In the genomic region with DNA sequence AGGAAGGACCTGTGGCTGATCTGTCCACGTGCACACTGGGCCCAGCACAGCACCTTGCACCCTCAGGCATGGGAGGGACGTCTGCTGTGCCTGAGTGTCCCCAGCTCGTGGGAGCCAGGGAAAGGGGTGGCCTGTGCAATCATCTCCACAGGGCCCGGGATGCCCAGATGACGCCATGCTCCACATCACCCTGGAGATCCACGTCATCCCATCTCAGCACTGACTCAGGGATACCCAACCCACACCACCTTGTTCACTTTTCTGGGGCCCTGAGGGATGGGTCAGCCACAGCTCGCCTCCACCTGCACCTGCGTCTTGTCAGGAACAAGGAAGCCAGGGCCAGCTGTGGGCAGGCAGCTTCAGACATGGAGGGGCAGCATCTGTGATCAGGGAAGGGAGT, we compare ENCODE assay signal across 20 cellular contexts. TPM values are rescaled to one million over a fixed set of nuclear protein-coding genes. Genes with fewer than 3 reads are reported as not detected.
DNase-seq lines count a peak whose midpoint lies in the region; ATAC-seq, FAIRE-seq and TF ChIP-seq lines count a peak whose summit lies in the region.
"Had no signal": no experiment of that assay in that cellular context is flagged by ENCODE, and none has a peak within 500 bp of the region (broad histone marks: within the 10 kb centered on the region; RNA-seq: fewer than 3 reads in every experiment).

No MANE protein-coding gene starts in this region.

- POLR2A ChIA-PET in K562 (lab: Yijun Ruan, JAX): interaction anchor here (0.6 to 1.6 kb wide), 4 partner anchors 9 to 212 kb away, joined by 3 to 5 read pairs (median 4); no protein-coding TSS in a partner anchor

- no peaks in the 10 kb centered on the region for H3K27me3 ChIP-seq in BLaER1
- peaks cover 21 to 71% of the 10 kb centered on the region in 2 experiments; a peak in 3 of 5 replicates for H3K27me3 ChIP-seq in K562 (ENCODE audit: control insufficient read depth in 2 of 2, insufficient read depth in 2 of 2, low read length in 2 of 2)
- no peaks in the 10 kb centered on the region for H3K27me3 ChIP-seq in foreskin keratinocyte
- no peaks in the 10 kb centered on the region for H3K27me3 ChIP-seq in effector memory CD4-positive, alpha-beta T cell (replicated peaks; ENCODE audit: control insufficient read depth, insufficient read depth, low read length, poor library complexity, severe bottlenecking)
- H3K27me3 ChIP-seq: BE2C had no signal

- peaks cover 30% of the 10 kb centered on the region for H3K9me3 ChIP-seq in BLaER1
- H3K9me3 ChIP-seq in K562 (replicated peaks; ENCODE audit: control insufficient read depth, insufficient read depth, low read depth, low read length): no peaks in the 10 kb centered on the region
- H3K9me3 ChIP-seq in effector memory CD4-positive, alpha-beta T cell (ENCODE audit: control insufficient read depth, low read length): no peaks in the 10 kb centered on the region
- H3K9me3 ChIP-seq: BE2C had no signal

- H3K9me1 ChIP-seq in K562 (ENCODE audit: control insufficient read depth, insufficient read depth, low read length): no peaks in the 10 kb centered on the region

- no peak for TF ChIP-seq RAD21 in K562 (CRISPR knock-in tag; conservative IDR thresholded peaks at IDR 0.05 in 1 of 2, IDR thresholded peaks at IDR 0.05 in 1 of 2)

- H3K4me3 Mint-ChIP-seq in stimulated activated memory B cell treated with anti-CD40 and anti-IgM and Interleukin-4, amounts not matched to agents 10 μg/mL and 1 μg/mL and 100 μg/mL, for 72 hours: no peak overlapping the region
- H3K4me3 Mint-ChIP-seq: CD8-positive, alpha-beta T cell had no signal

- no peaks in the 10 kb centered on the region for H4K20me1 ChIP-seq in BLaER1
- peaks cover 10% of the 10 kb centered on the region for H4K20me1 ChIP-seq in K562 (replicated peaks; ENCODE audit: control insufficient read depth, insufficient read depth, low read length)

- CTCF ChIA-PET in K562 (lab: Yijun Ruan, JAX; ENCODE audit: low intra/inter-chr PET ratio): no interaction called here

- TF ChIP-seq CTCF in K562 (IDR thresholded peaks at IDR 0.05 in 2 of 3, conservative IDR thresholded peaks at IDR 0.05 in 1 of 3; ENCODE audit: insufficient read depth in 2 of 3, low read depth in 1 of 3, low read length in 3 of 3) (no peak), foreskin keratinocyte (conservative IDR thresholded peaks at IDR 0.05) (no peak)

- no peaks in the 10 kb centered on the region for H3K27me3 Mint-ChIP-seq in stimulated activated memory B cell treated with anti-CD40 and anti-IgM and Interleukin-4, amounts not matched to agents 10 μg/mL and 1 μg/mL and 100 μg/mL, for 72 hours

- peaks cover 73% of the 10 kb centered on the region for H3K4me1 Mint-ChIP-seq in stimulated activated memory B cell treated with anti-CD40 and anti-IgM and Interleukin-4, amounts not matched to agents 10 μg/mL and 1 μg/mL and 100 μg/mL, for 72 hours

- TF ChIP-seq POLR2A in K562 (conservative IDR thresholded peaks at IDR 0.05): no peak

- H3K9ac ChIP-seq in BLaER1: no peak overlapping the region
- no peak overlapping the region for H3K9ac ChIP-seq in K562 (ENCODE audit: insufficient read depth in 1 of 2, low read depth in 2 of 2, low read length in 2 of 2)
- H3K9ac ChIP-seq: GM23248 had no signal

- 2% methylated on average over 8 of the region's 8 CpGs for WGBS in K562 (ENCODE audit: insufficient coverage, low coverage, missing lambda C conversion rate)

- no peaks in the 10 kb centered on the region for H3K9me3 Mint-ChIP-seq in stimulated activated memory B cell treated with anti-CD40 and anti-IgM and Interleukin-4, amounts not matched to agents 10 μg/mL and 1 μg/mL and 100 μg/mL, for 72 hours

- DNase-seq in K562 (ENCODE audit: extremely low read depth in 1 of 4, low spot score in 3 of 4): no peak
- DNase-seq in foreskin keratinocyte: no peak
- no peak for DNase-seq in effector memory CD4-positive, alpha-beta T cell
- DNase-seq in superior temporal gyrus (ENCODE audit: extremely low spot score): no peak
- DNase-seq: BE2C; CD8-positive, alpha-beta T cell; COR-L47; DMS153; DMS79 treated with DMSO at 0.1 percent for 48 hours; EL; GM23248 had no signal

- H3K79me2 ChIP-seq in K562 (ENCODE audit: control insufficient read depth, insufficient read depth, low read length): no peaks in the 10 kb centered on the region

- BruUV-seq in K562 (replicated peaks; lab: Mats Ljungman, UMichigan): no TSS peak

- H3K4me3 ChIP-seq in BLaER1: no peak overlapping the region
- no peak overlapping the region for H3K4me3 ChIP-seq in K562
- H3K4me3 ChIP-seq in effector memory CD4-positive, alpha-beta T cell (ENCODE audit: insufficient read depth, low read depth, low read length, poor library complexity, severe bottlenecking): no peak overlapping the region
- H3K4me3 ChIP-seq: GM23248 had no signal

- H3K27ac ChIP-seq in BLaER1 (peak overlapping the region; percentile 56; the same call in 1 of the 2 replicates), K562 (ENCODE audit: extremely low read depth, low read depth, low read length) (no peak overlapping the region), foreskin keratinocyte (no peak overlapping the region)
- no peak overlapping the region for H3K27ac ChIP-seq in effector memory CD4-positive, alpha-beta T cell (ENCODE audit: insufficient read depth, low read length, poor library complexity, severe bottlenecking)
- H3K27ac ChIP-seq: GM23248 had no signal

- peak overlapping the region; percentile 91 for H3K27ac Mint-ChIP-seq in stimulated activated memory B cell treated with anti-CD40 and anti-IgM and Interleukin-4, amounts not matched to agents 10 μg/mL and 1 μg/mL and 100 μg/mL, for 72 hours
- H3K27ac Mint-ChIP-seq: CD8-positive, alpha-beta T cell had no signal

- no peak for ATAC-seq in K562
- ATAC-seq in foreskin keratinocyte: peak; percentile 58
- no peak for ATAC-seq in stimulated activated memory B cell treated with anti-CD40 and anti-IgM and Interleukin-4, amounts not matched to agents 10 μg/mL and 1 μg/mL and 100 μg/mL, for 72 hours
- no peak for ATAC-seq in HG02623 (IDR thresholded peaks at IDR 0.05; ENCODE audit: unreplicated experiment)
- ATAC-seq: CD8-positive, alpha-beta T cell; HCT116 had no signal

- no peak overlapping the region for H2AFZ ChIP-seq in K562 (ENCODE audit: low read depth, low read length)
- H2AFZ ChIP-seq: GM23248 had no signal

- no peak for FAIRE-seq in K562 (lab: Jason Lieb, UNC)
- FAIRE-seq: A204.1, D721Med, G401.6, GM12891, H54 had no signal

- H3K36me3 ChIP-seq in BLaER1: no peaks in the 10 kb centered on the region
- no peaks in the 10 kb centered on the region for H3K36me3 ChIP-seq in K562 (ENCODE audit: control insufficient read depth, insufficient read depth, low read length)
- no peaks in the 10 kb centered on the region for H3K36me3 ChIP-seq in effector memory CD4-positive, alpha-beta T cell (ENCODE audit: control insufficient read depth, insufficient read depth, low read length)
- H3K36me3 ChIP-seq: BE2C had no signal

- TF ChIP-seq EP300 in K562 (IDR thresholded peaks at IDR 0.05; ENCODE audit: low read length): no peak

- intact Hi-C loops in K562 (cut with micrococcal nuclease): no loop called here

- no peak overlapping the region; the same call in 1 of the 2 replicates for H3K4me2 ChIP-seq in BLaER1
- no peak overlapping the region for H3K4me2 ChIP-seq in K562 (ENCODE audit: insufficient read depth, low read length)

- in situ Hi-C loops in K562 (cut with MboI): no loop called here

- H3K4me1 ChIP-seq in BLaER1: peaks cover 64% of the 10 kb centered on the region
- H3K4me1 ChIP-seq in K562 (replicated peaks in 1 of 2; ENCODE audit: control insufficient read depth in 2 of 2, insufficient read depth in 2 of 2, low read length in 2 of 2): peaks cover 0 to 15% of the 10 kb centered on the region in 2 experiments; a peak in 4 of 5 replicates
- peaks cover under 1% of the 10 kb centered on the region for H3K4me1 ChIP-seq in foreskin keratinocyte
- peaks cover 12% of the 10 kb centered on the region for H3K4me1 ChIP-seq in effector memory CD4-positive, alpha-beta T cell (ENCODE audit: control insufficient read depth, insufficient read depth, low read length, poor library complexity, severe bottlenecking)

- peaks cover 38% of the 10 kb centered on the region for H3K36me3 Mint-ChIP-seq in stimulated activated memory B cell treated with anti-CD40 and anti-IgM and Interleukin-4, amounts not matched to agents 10 μg/mL and 1 μg/mL and 100 μg/mL, for 72 hours
- H3K36me3 Mint-ChIP-seq: CD8-positive, alpha-beta T cell had no signal

TF ChIP-seq in K562, 482 proteins besides CTCF, POLR2A, EP300 and RAD21 (continues in another document):
- TF ChIP-seq HDAC6 (IDR thresholded peaks at IDR 0.05; ENCODE audit: low read depth, low read length) (no peak), CREB1 (IDR thresholded peaks at IDR 0.05) (peak; percentile 56), CREB1 (CRISPR knock-in tag; IDR thresholded peaks at IDR 0.05) (peak; percentile 50; the same call in 1 of the 2 replicates), BRF1 (IDR thresholded peaks at IDR 0.05; ENCODE audit: borderline replicate concordance, extremely low read depth, insufficient read length) (no peak), ATF1 (CRISPR knock-in tag; IDR thresholded peaks at IDR 0.05) (no peak), ATF1 (tag; IDR thresholded peaks at IDR 0.05) (peak; percentile 41; the same call in 1 of the 2 replicates), ZC3H11A (IDR thresholded peaks at IDR 0.05; ENCODE audit: low read depth, low read length) (no peak)

RNA-seq across cellular contexts. Expression of gene RAB44, which starts 48.2 kb away (rescaled TPM):
- not detected in 2 replicates for total RNA-seq in K562 (2011; cell fraction: chromatin; rRNA removed; ENCODE audit: low replicate concordance)
- total RNA-seq in K562 (2011; cell fraction: nucleolus; rRNA removed): 0.17 TPM in 1 of 2 replicates, not detected in the other
- not detected in 2 replicates for total RNA-seq in K562 (2011; cell fraction: nucleoplasm; rRNA removed)
- total RNA-seq in K562 (2014; rRNA removed) (not detected in 2 replicates), K562 (2014; rRNA removed; fragmentation: Illumina TruSeq; extraction: Trizol) (not detected in 2 replicates), K562 (2015; rRNA removed; fragmentation: Illumina TruSeq; extraction: Trizol) (not detected in 2 replicates), K562 (2021) (not detected in 2 replicates), foreskin keratinocyte (0.03 TPM in 1 of 2 replicates, not detected in the other)
- polyA plus RNA-seq in K562 (2011; rRNA removed) (not detected in 2 replicates), K562 (2014; fragmentation: Illumina TruSeq; extraction: Trizol) (not detected in 2 replicates), K562 (2014; fragmentation: Nextera tagmentation; extraction: Ambion mirVana) (not detected), K562 (2014; rRNA removed) (not detected in 2 replicates), foreskin keratinocyte (0.01 and 0.03 TPM in 2 replicates)
- polyA plus RNA-seq in K562 (2011; cell fraction: cytosol; rRNA removed): not detected in 2 replicates
- not detected in 2 replicates for polyA plus RNA-seq in K562 (2011; cell fraction: nucleus; rRNA removed)
- polyA plus RNA-seq in K562 (2012): 0.10 TPM in 1 of 2 replicates, not detected in the other
- polyA minus RNA-seq in K562 (2011; rRNA and poly(A)+ RNA removed): not detected in 2 replicates
- not detected in 2 replicates for polyA minus RNA-seq in K562 (2011; cell fraction: cytosol; rRNA and poly(A)+ RNA removed)
- not detected in 2 replicates for polyA minus RNA-seq in K562 (2011; cell fraction: nucleus; rRNA and poly(A)+ RNA removed)
- total RNA-seq: GM23248 had no signal
- polyA plus RNA-seq: GM23248 had no signal
